ENCODE assay signal across 12 cellular contexts in the genomic region with DNA sequence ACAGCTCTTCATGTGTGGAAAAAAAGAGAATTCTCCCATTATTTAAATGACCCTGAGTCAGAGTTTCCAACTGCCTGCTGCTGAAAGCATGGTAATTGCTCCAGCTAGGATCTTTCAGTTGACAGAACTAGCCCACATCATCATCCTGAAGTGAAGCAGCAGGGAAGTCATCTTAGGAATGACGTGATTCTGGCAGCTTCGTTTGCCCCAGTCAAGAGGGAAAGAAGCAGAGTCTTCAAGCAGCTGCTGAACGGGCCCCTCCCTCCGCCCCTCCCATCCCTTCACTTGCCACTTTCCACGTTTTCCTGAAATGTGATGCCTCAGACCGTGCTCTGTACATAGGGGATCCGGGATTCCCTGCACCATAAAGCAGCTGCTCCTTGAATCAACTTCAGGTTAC.
DNase-seq lines count a peak whose midpoint lies in the region; ATAC-seq and TF ChIP-seq lines count a peak whose summit lies in the region.
"Had no signal": no experiment of that assay in that cellular context is flagged by ENCODE, and none has a peak within 500 bp of the region (broad histone marks: within the 10 kb centered on the region; RNA-seq: fewer than 3 reads in every experiment).

No MANE protein-coding gene starts in this region.

- H2AFZ ChIP-seq in GM23338, result no peak overlapping the region

- H3K36me3 ChIP-seq in GM23338 (ENCODE audit: insufficient read depth) (no peaks in the 10 kb centered on the region), stomach (no peaks in the 10 kb centered on the region)
- H3K36me3 ChIP-seq: esophagus muscularis mucosa had no signal

- H3K4me2 ChIP-seq in GM23338, result no peak overlapping the region

- H3K27me3 Mint-ChIP-seq in GM23338 (ENCODE audit: insufficient read depth, low read depth, poor library complexity), result no peaks in the 10 kb centered on the region
- no peaks in the 10 kb centered on the region for H3K27me3 Mint-ChIP-seq in T-helper 17 cell
- H3K27me3 Mint-ChIP-seq: stimulated activated naive B cell treated with anti-CD40 and anti-IgM and Interleukin-4, amounts not matched to agents 10 μg/mL and 1 μg/mL and 100 μg/mL, for 72 hours had no signal

- H3K4me3 Mint-ChIP-seq in GM23338, result no peak overlapping the region
- no peak overlapping the region for H3K4me3 Mint-ChIP-seq in T-helper 17 cell
- H3K4me3 Mint-ChIP-seq: stimulated activated naive B cell treated with anti-CD40 and anti-IgM and Interleukin-4, amounts not matched to agents 10 μg/mL and 1 μg/mL and 100 μg/mL, for 72 hours had no signal

- no peaks in the 10 kb centered on the region for H3F3A ChIP-seq in GM23338 (replicated peaks; ENCODE audit: low read depth)

- H3K27me3 ChIP-seq in GM23338 (ENCODE audit: insufficient read depth), result no peaks in the 10 kb centered on the region
- H3K27me3 ChIP-seq in stomach, result no peaks in the 10 kb centered on the region
- H3K27me3 ChIP-seq: esophagus muscularis mucosa had no signal

- no peak for TF ChIP-seq EP300 in stomach (IDR thresholded peaks at IDR 0.05)

- ATAC-seq in GM23338 (no peak), left cardiac atrium (peak in 1 of 2 donors; percentile 69), T-helper 17 cell (no peak)
- ATAC-seq: stimulated activated naive B cell treated with anti-CD40 and anti-IgM and Interleukin-4, amounts not matched to agents 10 μg/mL and 1 μg/mL and 100 μg/mL, for 72 hours had no signal

- no peaks in the 10 kb centered on the region for H4K20me1 ChIP-seq in GM23338 (replicated peaks; ENCODE audit: insufficient read depth)

- H3K4me1 ChIP-seq in GM23338 (ENCODE audit: insufficient read depth), result no peaks in the 10 kb centered on the region
- peaks cover 0 to 9% (median 0%) of the 10 kb centered on the region in 4 donors for H3K4me1 ChIP-seq in stomach

- H3K9me3 Mint-ChIP-seq in GM23338, result peaks cover 93% of the 10 kb centered on the region

- WGBS in stomach, 5 donors, result 4 to 12% (median 10%) methylated on average over 7 of the region's 7 CpGs

- peaks cover 0 to 9% (median 0%) of the 10 kb centered on the region in 4 donors for H3K9me3 ChIP-seq in stomach
- no peaks in the 10 kb centered on the region for H3K9me3 ChIP-seq in T-helper 17 cell (ENCODE audit: control insufficient read depth, low read length, poor library complexity, severe bottlenecking)

- H3K36me3 Mint-ChIP-seq in GM23338 (ENCODE audit: low read depth), result peaks cover 16% of the 10 kb centered on the region; the same call in 2 of the 3 replicates
- H3K36me3 Mint-ChIP-seq in T-helper 17 cell (ENCODE audit: low read depth), result no peaks in the 10 kb centered on the region
- H3K36me3 Mint-ChIP-seq: stimulated activated naive B cell treated with anti-CD40 and anti-IgM and Interleukin-4, amounts not matched to agents 10 μg/mL and 1 μg/mL and 100 μg/mL, for 72 hours had no signal

- no peak for TF ChIP-seq CTCF in GM23338 (conservative IDR thresholded peaks at IDR 0.05; ENCODE audit: low read depth in 2 of 2)
- no peak for TF ChIP-seq CTCF in stomach (IDR thresholded peaks at IDR 0.05)

- intact Hi-C loops in left cardiac atrium (cut with DNase I) (no loop called here), stomach (cut with DNase I; ENCODE audit: low total_unique reads) (no loop called here)

- H3K4me3 ChIP-seq in GM23338, result no peak overlapping the region
- no peak overlapping the region for H3K4me3 ChIP-seq in stomach
- H3K4me3 ChIP-seq: esophagus muscularis mucosa had no signal

- no peak overlapping the region for H3K27ac ChIP-seq in GM23338 (ENCODE audit: low read depth)
- H3K27ac ChIP-seq in stomach, result no peak overlapping the region

- no peak for TF ChIP-seq POLR2A in stomach (IDR thresholded peaks at IDR 0.05)

- H3K27ac Mint-ChIP-seq in GM23338, result no peak overlapping the region
- H3K27ac Mint-ChIP-seq in T-helper 17 cell, result no peak overlapping the region
- H3K27ac Mint-ChIP-seq: stimulated activated naive B cell treated with anti-CD40 and anti-IgM and Interleukin-4, amounts not matched to agents 10 μg/mL and 1 μg/mL and 100 μg/mL, for 72 hours had no signal

- no peaks in the 10 kb centered on the region for H3K4me1 Mint-ChIP-seq in GM23338
- H3K4me1 Mint-ChIP-seq in T-helper 17 cell, result no peaks in the 10 kb centered on the region
- H3K4me1 Mint-ChIP-seq: stimulated activated naive B cell treated with anti-CD40 and anti-IgM and Interleukin-4, amounts not matched to agents 10 μg/mL and 1 μg/mL and 100 μg/mL, for 72 hours had no signal

- no peaks in the 10 kb centered on the region for H3K9me2 ChIP-seq in GM23338 (ENCODE audit: insufficient read depth)

- DNase-seq in GM23338 (ENCODE audit: low spot score) (peak; percentile 4), T1000 (lab: John Stamatoyannopoulos, UW) (peak; percentile 13), left cardiac atrium (peak; percentile 45), retina (peak; percentile 34), GF-D8 (lab: John Stamatoyannopoulos, UW) (no peak), stomach (no peak), CD1c-positive myeloid dendritic cell (ENCODE audit: extremely low spot score) (no peak), T-helper 17 cell (no peak)
- DNase-seq: DND-41; NCI-H82; stimulated activated naive B cell treated with anti-CD40 and anti-IgM and Interleukin-4, amounts not matched to agents 10 μg/mL and 1 μg/mL and 100 μg/mL, for 72 hours had no signal

- H3K79me2 ChIP-seq in GM23338 (replicated peaks; ENCODE audit: insufficient read depth), result no peaks in the 10 kb centered on the region

TF ChIP-seq in GM23338, 12 proteins besides CTCF, POLR2A, EP300 and RAD21 (continues in another document):
- TF ChIP-seq ZNF114 (CRISPR knock-in tag; IDR thresholded peaks at IDR 0.05) (no peak), STAT1 (IDR thresholded peaks at IDR 0.05; ENCODE audit: unreplicated experiment) (no peak), EZH2phosphoT487 (IDR thresholded peaks at IDR 0.05; ENCODE audit: unreplicated experiment) (no peak), NANOG (IDR thresholded peaks at IDR 0.05; ENCODE audit: borderline replicate concordance) (no peak), POLR2AphosphoS5 (IDR thresholded peaks at IDR 0.05; ENCODE audit: low read depth) (no peak), ZNF331 (CRISPR knock-in tag; IDR thresholded peaks at IDR 0.05; ENCODE audit: low read depth) (no peak), CREB1 (CRISPR knock-in tag; IDR thresholded peaks at IDR 0.05; ENCODE audit: low read depth) (no peak)
- TF ChIP-seq, protein P1, sequence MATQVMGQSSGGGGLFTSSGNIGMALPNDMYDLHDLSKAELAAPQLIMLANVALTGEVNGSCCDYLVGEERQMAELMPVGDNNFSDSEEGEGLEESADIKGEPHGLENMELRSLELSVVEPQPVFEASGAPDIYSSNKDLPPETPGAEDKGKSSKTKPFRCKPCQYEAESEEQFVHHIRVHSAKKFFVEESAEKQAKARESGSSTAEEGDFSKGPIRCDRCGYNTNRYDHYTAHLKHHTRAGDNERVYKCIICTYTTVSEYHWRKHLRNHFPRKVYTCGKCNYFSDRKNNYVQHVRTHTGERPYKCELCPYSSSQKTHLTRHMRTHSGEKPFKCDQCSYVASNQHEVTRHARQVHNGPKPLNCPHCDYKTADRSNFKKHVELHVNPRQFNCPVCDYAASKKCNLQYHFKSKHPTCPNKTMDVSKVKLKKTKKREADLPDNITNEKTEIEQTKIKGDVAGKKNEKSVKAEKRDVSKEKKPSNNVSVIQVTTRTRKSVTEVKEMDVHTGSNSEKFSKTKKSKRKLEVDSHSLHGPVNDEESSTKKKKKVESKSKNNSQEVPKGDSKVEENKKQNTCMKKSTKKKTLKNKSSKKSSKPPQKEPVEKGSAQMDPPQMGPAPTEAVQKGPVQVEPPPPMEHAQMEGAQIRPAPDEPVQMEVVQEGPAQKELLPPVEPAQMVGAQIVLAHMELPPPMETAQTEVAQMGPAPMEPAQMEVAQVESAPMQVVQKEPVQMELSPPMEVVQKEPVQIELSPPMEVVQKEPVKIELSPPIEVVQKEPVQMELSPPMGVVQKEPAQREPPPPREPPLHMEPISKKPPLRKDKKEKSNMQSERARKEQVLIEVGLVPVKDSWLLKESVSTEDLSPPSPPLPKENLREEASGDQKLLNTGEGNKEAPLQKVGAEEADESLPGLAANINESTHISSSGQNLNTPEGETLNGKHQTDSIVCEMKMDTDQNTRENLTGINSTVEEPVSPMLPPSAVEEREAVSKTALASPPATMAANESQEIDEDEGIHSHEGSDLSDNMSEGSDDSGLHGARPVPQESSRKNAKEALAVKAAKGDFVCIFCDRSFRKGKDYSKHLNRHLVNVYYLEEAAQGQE (IDR thresholded peaks at IDR 0.05; ENCODE audit: unreplicated experiment), result no peak

Comparison
In these comparisons a context has a peak if more than half of its experiments do, and no peak if none do; other contexts are left out.
1. DNase-seq: peak in GM23338 (single experiment), T1000 (single experiment), left cardiac atrium (single experiment) and retina (single experiment); none in GF-D8 (single experiment), stomach (single experiment), CD1c-positive myeloid dendritic cell (single experiment) and T-helper 17 cell (0 of 3).